ENCODE assay signal across 2 cellular contexts in the genomic region with DNA sequence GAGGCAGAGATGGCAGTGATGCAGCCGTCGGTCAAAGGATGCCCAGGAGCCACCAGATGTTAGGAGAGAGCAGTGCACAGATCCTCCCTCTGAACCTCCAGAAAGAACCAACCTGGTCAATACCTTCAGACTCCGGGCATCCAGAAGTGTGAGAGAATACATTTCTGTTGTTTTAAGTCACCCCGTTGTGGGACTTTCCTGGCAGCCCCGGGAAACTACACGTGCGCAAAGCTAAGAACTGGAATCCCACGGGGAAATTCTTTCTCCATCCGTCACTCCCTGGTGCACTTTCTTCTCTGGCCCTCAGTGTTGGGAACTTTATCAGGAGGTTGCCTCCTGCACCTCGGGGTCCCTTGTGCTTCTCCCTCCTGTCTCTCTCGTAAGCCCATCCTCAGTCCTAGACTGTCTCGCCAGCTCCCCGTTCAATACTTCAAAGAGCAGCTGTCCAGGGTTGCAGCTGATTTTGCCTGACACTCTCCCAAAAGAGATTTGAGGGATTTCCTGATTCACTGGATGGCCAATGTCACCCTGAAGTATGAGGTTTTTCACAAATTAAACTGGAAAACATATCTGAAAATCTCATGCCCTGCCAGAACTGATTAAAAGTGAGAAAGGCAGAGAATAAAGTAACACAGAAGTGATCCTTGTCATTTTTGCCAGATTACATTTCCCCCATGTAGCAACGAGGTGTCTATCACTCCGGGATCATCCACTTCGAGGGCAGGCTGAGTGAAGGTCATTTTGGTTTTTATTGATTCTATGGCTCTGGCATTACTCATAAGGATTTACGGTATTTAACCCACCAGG.
TF ChIP-seq lines count a peak whose summit lies in the region.

No MANE protein-coding gene starts in this region.

TF ChIP-seq in SK-N-SH, 30 proteins besides CTCF, POLR2A, EP300 and RAD21 (continued from another document):
- TF ChIP-seq EZH2phosphoT487 (IDR thresholded peaks at IDR 0.05; ENCODE audit: borderline replicate concordance, low read depth): no peak

TF ChIP-seq in SK-N-SH treated with all-trans-retinoic acid at 6 μM for 48 hours, 23 proteins besides CTCF, POLR2A, EP300 and RAD21 (continued from another document):
- TF ChIP-seq CREB5 (CRISPR knock-in tag; IDR thresholded peaks at IDR 0.05; ENCODE audit: low read depth): no peak
- TF ChIP-seq RARB (CRISPR knock-in tag; IDR thresholded peaks at IDR 0.05): no peak
- TF ChIP-seq ZNF70 (CRISPR knock-in tag; IDR thresholded peaks at IDR 0.05): no peak
- TF ChIP-seq PATZ1 (CRISPR knock-in tag; IDR thresholded peaks at IDR 0.05; ENCODE audit: borderline replicate concordance): no peak
